Comparison of ENCODE assay signal across 8 cellular contexts in the genomic region with DNA sequence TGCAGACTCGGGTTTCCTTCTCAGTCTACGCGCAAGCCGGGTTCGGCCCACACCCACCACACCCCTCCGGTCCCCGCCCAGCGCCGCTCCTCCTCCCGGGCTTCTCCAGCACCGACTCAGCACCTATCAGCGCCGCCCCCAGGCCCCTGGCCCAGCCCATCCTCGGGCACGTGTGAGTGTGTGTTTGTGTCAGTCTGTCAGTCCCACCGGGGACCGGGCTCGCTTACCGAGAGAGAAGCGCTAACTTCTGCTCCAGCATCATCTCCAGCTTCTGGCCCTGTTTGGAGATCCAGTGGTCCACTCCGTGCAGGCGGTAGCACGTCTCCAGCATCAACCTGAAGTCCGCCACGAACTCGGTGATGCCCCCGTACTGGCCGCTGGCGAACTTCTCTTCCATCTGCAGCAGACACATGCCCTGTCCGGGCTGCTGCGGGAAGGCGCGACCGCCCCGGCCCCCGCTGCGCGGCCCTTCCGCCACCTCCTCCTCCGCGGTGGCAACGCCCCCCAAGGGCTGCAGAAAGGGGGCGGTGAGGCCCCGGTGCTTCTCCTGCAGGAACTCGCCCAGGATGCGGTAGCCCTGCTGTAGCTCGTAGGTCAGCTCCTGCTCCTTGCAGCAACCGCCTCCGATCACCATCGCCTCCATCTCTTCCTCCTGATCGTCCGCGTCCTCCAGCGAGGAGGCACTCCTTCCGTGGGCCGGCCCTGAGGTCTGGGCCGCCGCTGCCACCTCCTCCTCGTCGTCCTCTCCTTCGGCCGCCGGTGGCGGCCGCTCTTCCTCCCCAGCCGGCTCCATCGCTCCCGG. TPM values are rescaled to one million over a fixed set of nuclear protein-coding genes. Genes with fewer than 3 reads are reported as not detected.
DNase-seq lines count a peak whose midpoint lies in the region; ATAC-seq, FAIRE-seq and TF ChIP-seq lines count a peak whose summit lies in the region.

No MANE protein-coding gene starts in this region.

- H3K36me3 ChIP-seq in left ventricle myocardium inferior (peaks cover 4% of the 10 kb centered on the region), prostate gland (no peaks in the 10 kb centered on the region)

- TF ChIP-seq POLR2A in GM12892 (IDR thresholded peaks at IDR 0.05; ENCODE audit: low read depth, low read length) (no peak), prostate gland (IDR thresholded peaks at IDR 0.05) (no peak)

- DNase-seq in GM12892 (ENCODE audit: insufficient read length) = peak; percentile 62
- peak; percentile 35 for DNase-seq in NCI-H1436 treated with DMSO at 0.1 percent for 48 hours (lab: John Stamatoyannopoulos, UW)
- peak; percentile 88 to 93 (median 92) for DNase-seq in T-helper 1 cell
- DNase-seq in amniotic epithelial cell (ENCODE audit: low read depth) = peak; percentile 78
- DNase-seq in left ventricle myocardium inferior = peak; percentile 87
- peak; percentile 86 for DNase-seq in prostate gland (ENCODE audit: low spot score)
- DNase-seq in ureter (ENCODE audit: low spot score) = peak; percentile 93

- TF ChIP-seq CTCF in left ventricle myocardium inferior (IDR thresholded peaks at IDR 0.05; ENCODE audit: borderline replicate concordance) (no peak), prostate gland (IDR thresholded peaks at IDR 0.05) (no peak)

- intact Hi-C loops in left ventricle myocardium inferior (cut with micrococcal nuclease) = no loop called here
- intact Hi-C loops in prostate gland (cut with DNase I) = no loop called here

- H3K27ac ChIP-seq in left ventricle myocardium inferior (replicated peaks) (peak overlapping the region; percentile 97), prostate gland (peak overlapping the region; percentile 97 to 99)

- H3K4me3 ChIP-seq in left ventricle myocardium inferior (peak overlapping the region; percentile 89), prostate gland (peak overlapping the region; percentile 80 to 93)

- H3K9me3 ChIP-seq in left ventricle myocardium inferior (replicated peaks) (no peaks in the 10 kb centered on the region), prostate gland (no peaks in the 10 kb centered on the region)

- peak; percentile 93 for FAIRE-seq in GM12892 (lab: Jason Lieb, UNC)

- H3K27me3 ChIP-seq in left ventricle myocardium inferior (ENCODE audit: low read depth) (no peaks in the 10 kb centered on the region), prostate gland (replicated peaks; ENCODE audit: insufficient read depth) (no peaks in the 10 kb centered on the region)

- under 1% methylated on average over 58 of the region's 68 CpGs for WGBS in prostate gland

- peaks cover 83% of the 10 kb centered on the region for H3K4me1 ChIP-seq in left ventricle myocardium inferior
- no peaks in the 10 kb centered on the region for H3K4me1 ChIP-seq in prostate gland (replicated peaks)

- ATAC-seq in HG02852 (IDR thresholded peaks at IDR 0.05; ENCODE audit: unreplicated experiment) = peak; percentile 76

RNA-seq across cellular contexts. Expression of a gene that starts 8.3 kb away (rescaled TPM):
- 16.8 TPM for polyA plus RNA-seq in GM12892 (2012; ENCODE audit: missing spikeins)
- 23.4 TPM for total RNA-seq in left ventricle myocardium inferior
- total RNA-seq in prostate gland = 10 to 100 TPM; 10.3 to 15.9 TPM
- 14.7 TPM for total RNA-seq in ureter

Comparison
In these comparisons a context has a peak if more than half of its experiments do, and no peak if none do; other contexts are left out.
1. Peak in every context shown above with its lines: DNase-seq, ATAC-seq, H3K4me3 ChIP-seq and H3K27ac ChIP-seq.
2. DNase-seq: peak in every context shown above with its lines; median percentile 93 in ureter; 92 in T-helper 1 cell; 87 in left ventricle myocardium inferior; 86 in prostate gland; 78 in amniotic epithelial cell; 62 in GM12892; 35 in NCI-H1436 treated with DMSO at 0.1 percent for 48 hours.